In genomic region chr16:67928561-67929364, GRCh38 we compare ENCODE assay signal across 8 cellular contexts. TPM values are rescaled to one million over a fixed set of nuclear protein-coding genes. Genes with fewer than 3 reads are reported as not detected.
DNase-seq lines count a peak whose midpoint lies in the region; ATAC-seq, FAIRE-seq and TF ChIP-seq lines count a peak whose summit lies in the region.

No MANE protein-coding gene starts in this region.

- H3K36me3 Mint-ChIP-seq in CD4-positive, alpha-beta T cell (ENCODE audit: low read depth) = peaks cover 41% of the 10 kb centered on the region
- H3K36me3 Mint-ChIP-seq in activated CD4-positive, alpha-beta T cell treated with anti-CD3 and anti-CD28 coated beads, Interleukin-2, amount 10 ng/mL, durations not matched to agents 24 days and 14 days (ENCODE audit: low read depth) = peaks cover 22% of the 10 kb centered on the region

- intact Hi-C loops in CD4-positive, alpha-beta T cell (cut with DNase I, micrococcal nuclease) = loop anchor here (1.0 to 2.0 kb wide), 6 partner anchors 46 to 408 kb away; no protein-coding TSS in a partner anchor
- intact Hi-C loops in activated CD4-positive, alpha-beta T cell treated with anti-CD3 and anti-CD28 coated beads, Interleukin-2, amount 10 ng/mL, durations not matched to agents 24 days and 14 days (cut with micrococcal nuclease) = loop anchor here (1.0 kb wide), 2 partner anchors 45 to 112 kb away; no protein-coding TSS in a partner anchor

- DNase-seq in CD4-positive, alpha-beta T cell = peak; percentile 61 to 79 (median 70)
- DNase-seq in H54 (ENCODE audit: insufficient read length, low spot score) = peak; percentile 53
- DNase-seq in NCI-H345 treated with DMSO at 0.1 percent for 48 hours (lab: John Stamatoyannopoulos, UW; ENCODE audit: unreplicated experiment) = peak; percentile 59
- DNase-seq in activated CD4-positive, alpha-beta T cell treated with anti-CD3 and anti-CD28 coated beads, Interleukin-2, amount 10 ng/mL, durations not matched to agents 24 days and 14 days = peak; percentile 93
- DNase-seq in choroid plexus epithelial cell (ENCODE audit: low read depth) = peak; percentile 74
- peak; percentile 65 to 81 for DNase-seq in lung microvascular endothelial cell (ENCODE audit: low read depth in 2 of 2)
- DNase-seq in stimulated activated CD8-positive, alpha-beta memory T cell treated with anti-CD3 and anti-CD28 coated beads, Interleukin-15, amount 100 ng/mL, for 24 hours (ENCODE audit: low read depth) = peak; percentile 45

- no peaks in the 10 kb centered on the region for H3K9me3 Mint-ChIP-seq in CD4-positive, alpha-beta T cell
- no peaks in the 10 kb centered on the region for H3K9me3 Mint-ChIP-seq in activated CD4-positive, alpha-beta T cell treated with anti-CD3 and anti-CD28 coated beads, Interleukin-2, amount 10 ng/mL, durations not matched to agents 24 days and 14 days

- no peak overlapping the region for H3K4me3 Mint-ChIP-seq in CD4-positive, alpha-beta T cell
- H3K4me3 Mint-ChIP-seq in activated CD4-positive, alpha-beta T cell treated with anti-CD3 and anti-CD28 coated beads, Interleukin-2, amount 10 ng/mL, durations not matched to agents 24 days and 14 days = no peak overlapping the region

- peak; percentile 53 for FAIRE-seq in H54 (lab: Jason Lieb, UNC)

- peak; percentile 82 for TF ChIP-seq CTCF in CD4-positive, alpha-beta T cell (IDR thresholded peaks at IDR 0.05)
- TF ChIP-seq CTCF in choroid plexus epithelial cell (conservative IDR thresholded peaks at IDR 0.05; ENCODE audit: low read depth, low read length) = peak; percentile 92

- no peak overlapping the region for H3K27ac ChIP-seq in CD4-positive, alpha-beta T cell (ENCODE audit: low read depth, low read length)

- H3K27ac Mint-ChIP-seq in CD4-positive, alpha-beta T cell = peak overlapping the region; percentile 47
- H3K27ac Mint-ChIP-seq in activated CD4-positive, alpha-beta T cell treated with anti-CD3 and anti-CD28 coated beads, Interleukin-2, amount 10 ng/mL, durations not matched to agents 24 days and 14 days = peak overlapping the region; percentile 19

- no peaks in the 10 kb centered on the region for H3K27me3 Mint-ChIP-seq in CD4-positive, alpha-beta T cell
- H3K27me3 Mint-ChIP-seq in activated CD4-positive, alpha-beta T cell treated with anti-CD3 and anti-CD28 coated beads, Interleukin-2, amount 10 ng/mL, durations not matched to agents 24 days and 14 days = no peaks in the 10 kb centered on the region

- peak; percentile 97 for ATAC-seq in CD4-positive, alpha-beta T cell (ENCODE audit: poor library complexity)
- ATAC-seq in HG03520 (IDR thresholded peaks at IDR 0.05; ENCODE audit: unreplicated experiment) = no peak

- peaks cover 9% of the 10 kb centered on the region for H3K4me1 Mint-ChIP-seq in CD4-positive, alpha-beta T cell (ENCODE audit: low read depth)
- peaks cover 3% of the 10 kb centered on the region for H3K4me1 Mint-ChIP-seq in activated CD4-positive, alpha-beta T cell treated with anti-CD3 and anti-CD28 coated beads, Interleukin-2, amount 10 ng/mL, durations not matched to agents 24 days and 14 days

- POLR2A ChIA-PET in CD4-positive, alpha-beta T cell (lab: Charles Lee) = interaction anchor here (0.6 kb wide), 2 partner anchors 8 to 107 kb away, joined by 3 to 4 read pairs; partner anchors contain the start of gene PSMB10

- no peaks in the 10 kb centered on the region for H3K27me3 ChIP-seq in CD4-positive, alpha-beta T cell (ENCODE audit: control insufficient read depth, insufficient read depth, low read length)

- CTCF ChIA-PET in CD4-positive, alpha-beta T cell (lab: Charles Lee) = interaction anchor here (0.6 to 2.3 kb wide), 10 partner anchors 14 to 408 kb away, joined by 3 to 13 read pairs (median 6); no protein-coding TSS in a partner anchor

- no peak for TF ChIP-seq POLR2A in H54 (IDR thresholded peaks at IDR 0.05; ENCODE audit: low read depth, low read length)

- no peaks in the 10 kb centered on the region for H3K9me3 ChIP-seq in CD4-positive, alpha-beta T cell (ENCODE audit: control insufficient read depth, low read length)

- no peak overlapping the region for H3K4me3 ChIP-seq in choroid plexus epithelial cell (ENCODE audit: low read depth, low read length)

RNA-seq across cellular contexts. Expression of gene CTRL, which starts 2.9 kb away (rescaled TPM):
- 10 to 100 TPM; 18.3 to 19.5 TPM for total RNA-seq in CD4-positive, alpha-beta T cell
- 6.0 and 6.5 TPM in 2 replicates for total RNA-seq in activated CD4-positive, alpha-beta T cell treated with anti-CD3 and anti-CD28 coated beads, Interleukin-2, amount 10 ng/mL, durations not matched to agents 24 days and 14 days
- total RNA-seq in lung microvascular endothelial cell = 0.20 and 0.22 TPM in 2 replicates

RNA-seq across cellular contexts. Expression of gene PSMB10, which starts 7.9 kb away (rescaled TPM):
- 10 to 100 TPM; 68.7 to 71.6 TPM for total RNA-seq in CD4-positive, alpha-beta T cell
- 211 and 214 TPM in 2 replicates for total RNA-seq in activated CD4-positive, alpha-beta T cell treated with anti-CD3 and anti-CD28 coated beads, Interleukin-2, amount 10 ng/mL, durations not matched to agents 24 days and 14 days
- 58.4 and 59.1 TPM in 2 replicates for total RNA-seq in lung microvascular endothelial cell

RNA-seq across cellular contexts. Expression of gene LCAT, which starts 15.2 kb away (rescaled TPM):
- total RNA-seq in CD4-positive, alpha-beta T cell = 1 to 10 TPM; 5.9 to 6.3 TPM
- 16.5 and 18.2 TPM in 2 replicates for total RNA-seq in activated CD4-positive, alpha-beta T cell treated with anti-CD3 and anti-CD28 coated beads, Interleukin-2, amount 10 ng/mL, durations not matched to agents 24 days and 14 days
- 0.87 and 5.4 TPM in 2 replicates for total RNA-seq in lung microvascular endothelial cell

RNA-seq across cellular contexts. Expression of gene PSKH1, which starts 35.7 kb away (rescaled TPM):
- total RNA-seq in CD4-positive, alpha-beta T cell = 10 to 100 TPM; 11.4 to 13.3 TPM
- total RNA-seq in activated CD4-positive, alpha-beta T cell treated with anti-CD3 and anti-CD28 coated beads, Interleukin-2, amount 10 ng/mL, durations not matched to agents 24 days and 14 days = 14.4 and 16.3 TPM in 2 replicates
- 8.3 and 12.9 TPM in 2 replicates for total RNA-seq in lung microvascular endothelial cell

RNA-seq across cellular contexts. Expression of gene SLC12A4, which starts 39.7 kb away (rescaled TPM):
- 10 to 100 TPM; 15.1 to 17.7 TPM for total RNA-seq in CD4-positive, alpha-beta T cell
- 40.6 and 44.7 TPM in 2 replicates for total RNA-seq in activated CD4-positive, alpha-beta T cell treated with anti-CD3 and anti-CD28 coated beads, Interleukin-2, amount 10 ng/mL, durations not matched to agents 24 days and 14 days
- 41.2 and 108 TPM in 2 replicates for total RNA-seq in lung microvascular endothelial cell
